In the genomic region with DNA sequence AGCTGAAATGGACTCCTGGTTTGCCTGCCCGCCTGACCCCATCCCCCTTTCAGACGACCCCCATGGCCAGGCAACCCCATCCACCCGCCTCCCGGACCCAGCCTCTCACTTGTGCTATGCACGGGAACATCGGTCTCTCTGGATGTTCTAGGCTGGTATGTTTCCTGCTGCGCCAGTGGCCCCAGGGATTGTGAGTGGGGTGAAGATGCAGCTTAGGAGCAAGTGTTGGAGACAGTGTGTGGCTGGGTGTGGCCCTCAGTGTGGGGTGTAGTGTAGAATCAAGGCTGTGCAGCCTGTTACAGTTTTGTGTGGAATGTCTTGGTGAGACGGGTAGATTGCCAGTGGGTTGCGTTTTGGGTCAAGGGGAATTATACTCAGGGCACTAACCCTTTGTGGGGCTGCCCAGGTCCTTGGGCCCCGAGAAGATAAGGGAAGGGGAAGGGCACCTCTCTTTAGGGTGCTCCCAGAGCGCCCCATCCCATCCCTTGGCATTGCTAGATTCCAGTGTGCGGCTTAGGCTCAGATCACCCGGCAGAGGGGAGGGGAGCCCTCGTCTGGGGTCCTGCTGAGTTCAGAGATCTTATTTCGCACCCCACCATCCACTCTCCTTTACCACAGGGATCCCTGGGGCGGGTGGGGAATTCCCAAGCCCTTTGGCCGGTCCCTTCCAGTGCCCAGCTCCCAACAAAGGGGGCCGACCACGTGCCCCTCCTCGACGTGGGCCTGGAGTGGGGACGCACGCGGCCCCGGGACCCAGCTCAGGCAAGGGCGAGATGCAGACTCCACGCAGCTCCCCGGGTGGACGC, we compare ENCODE assay signal across 8 cellular contexts. TPM values are rescaled to one million over a fixed set of nuclear protein-coding genes. Genes with fewer than 3 reads are reported as not detected.
DNase-seq lines count a peak whose midpoint lies in the region; ATAC-seq and TF ChIP-seq lines count a peak whose summit lies in the region.

No MANE protein-coding gene starts in this region.

- no peak for DNase-seq in activated CD4-positive, alpha-beta memory T cell treated with anti-CD3 and anti-CD28 coated beads, Interleukin-2, amount 10 ng/mL, durations not matched to agents 7 days and 5 days
- no peak for DNase-seq in activated CD4-positive, alpha-beta memory T cell treated with anti-CD3 and anti-CD28 coated beads for 36 hours
- peak; percentile 16 for DNase-seq in adipocyte (ENCODE audit: low read depth)
- no peak for DNase-seq in thoracic aorta (ENCODE audit: low spot score)
- no peak for DNase-seq in activated CD4-positive, CD25-positive, alpha-beta regulatory T cell treated with anti-CD3 and anti-CD28 coated beads, Interleukin-2, amount 50 U/mL, for 72 hours
- no peak for DNase-seq in NCI-H2081 (lab: John Stamatoyannopoulos, UW)

- peak overlapping the region; percentile 99 for H3K9ac ChIP-seq in adipocyte (ENCODE audit: low read length)

- H3K4me3 Mint-ChIP-seq in activated CD4-positive, alpha-beta memory T cell treated with anti-CD3 and anti-CD28 coated beads, Interleukin-2, amount 10 ng/mL, durations not matched to agents 7 days and 5 days = peak overlapping the region; percentile 81
- no peak overlapping the region for H3K4me3 Mint-ChIP-seq in activated CD4-positive, alpha-beta memory T cell treated with anti-CD3 and anti-CD28 coated beads for 36 hours

- CTCF ChIA-PET in activated CD4-positive, alpha-beta memory T cell treated with anti-CD3 and anti-CD28 coated beads, Interleukin-2, amount 10 ng/mL, durations not matched to agents 7 days and 5 days (lab: Charles Lee) = interaction anchor here (0.6 to 5.4 kb wide), 29 partner anchors 9 to 451 kb away, joined by 3 to 74 read pairs (median 4); partner anchors contain the start of gene NTMT1
- CTCF ChIA-PET in activated CD4-positive, alpha-beta memory T cell treated with anti-CD3 and anti-CD28 coated beads for 36 hours (lab: Charles Lee) = interaction anchor here (0.6 to 7.2 kb wide), 37 partner anchors 9 to 628 kb away, joined by 3 to 119 read pairs (median 4); partner anchors contain the start of genes C9orf50 and NTMT1

- H3K36me3 ChIP-seq in adipocyte (ENCODE audit: control insufficient read depth, insufficient read depth, low read length, severe bottlenecking) = no peaks in the 10 kb centered on the region
- no peaks in the 10 kb centered on the region for H3K36me3 ChIP-seq in thoracic aorta

- POLR2A ChIA-PET in activated CD4-positive, alpha-beta memory T cell treated with anti-CD3 and anti-CD28 coated beads, Interleukin-2, amount 10 ng/mL, durations not matched to agents 7 days and 5 days (lab: Charles Lee) = interaction anchor here (1.0 to 5.4 kb wide), 7 partner anchors 11 to 316 kb away, joined by 3 to 24 read pairs (median 6); no protein-coding TSS in a partner anchor
- POLR2A ChIA-PET in activated CD4-positive, alpha-beta memory T cell treated with anti-CD3 and anti-CD28 coated beads for 36 hours (lab: Charles Lee) = interaction anchor here (0.8 to 0.9 kb wide), 2 partner anchors 33 to 435 kb away, joined by 3 to 5 read pairs; no protein-coding TSS in a partner anchor

- no peak overlapping the region for H3K27ac Mint-ChIP-seq in activated CD4-positive, alpha-beta memory T cell treated with anti-CD3 and anti-CD28 coated beads, Interleukin-2, amount 10 ng/mL, durations not matched to agents 7 days and 5 days
- H3K27ac Mint-ChIP-seq in activated CD4-positive, alpha-beta memory T cell treated with anti-CD3 and anti-CD28 coated beads for 36 hours = no peak overlapping the region

- no peaks in the 10 kb centered on the region for H3K9me3 ChIP-seq in adipocyte (ENCODE audit: control insufficient read depth, low read length)
- H3K9me3 ChIP-seq in thoracic aorta = no peaks in the 10 kb centered on the region

- no peak for ATAC-seq in thoracic aorta (ENCODE audit: insufficient number of reproducible peaks, low FRiP score, low read depth)
- no peak for ATAC-seq in HG03469 (IDR thresholded peaks at IDR 0.05; ENCODE audit: unreplicated experiment)

- peaks cover 29% of the 10 kb centered on the region for H3K4me1 Mint-ChIP-seq in activated CD4-positive, alpha-beta memory T cell treated with anti-CD3 and anti-CD28 coated beads, Interleukin-2, amount 10 ng/mL, durations not matched to agents 7 days and 5 days
- peaks cover 10% of the 10 kb centered on the region for H3K4me1 Mint-ChIP-seq in activated CD4-positive, alpha-beta memory T cell treated with anti-CD3 and anti-CD28 coated beads for 36 hours (ENCODE audit: low read depth)

- H3K27me3 Mint-ChIP-seq in activated CD4-positive, alpha-beta memory T cell treated with anti-CD3 and anti-CD28 coated beads, Interleukin-2, amount 10 ng/mL, durations not matched to agents 7 days and 5 days = peaks cover 26% of the 10 kb centered on the region
- H3K27me3 Mint-ChIP-seq in activated CD4-positive, alpha-beta memory T cell treated with anti-CD3 and anti-CD28 coated beads for 36 hours = peaks cover 9% of the 10 kb centered on the region

- peaks cover 28% of the 10 kb centered on the region for H3K4me1 ChIP-seq in adipocyte (ENCODE audit: control insufficient read depth, insufficient read depth, low read length)
- peaks cover 10 to 32% of the 10 kb centered on the region in 2 donors for H3K4me1 ChIP-seq in thoracic aorta (ENCODE audit: control insufficient read depth in 1 of 2, low read depth in 2 of 2)

- H3K4me3 ChIP-seq in adipocyte (ENCODE audit: low read length) (peak overlapping the region; percentile 93), thoracic aorta (peak overlapping the region; percentile 98)

- intact Hi-C loops in activated CD4-positive, alpha-beta memory T cell treated with anti-CD3 and anti-CD28 coated beads for 36 hours (cut with micrococcal nuclease) = loop anchor here (1.0 to 10.0 kb wide), 4 partner anchors 34 to 437 kb away; no protein-coding TSS in a partner anchor

- no peak for TF ChIP-seq CTCF in thoracic aorta (IDR thresholded peaks at IDR 0.05)

- no peaks in the 10 kb centered on the region for H3K36me3 Mint-ChIP-seq in activated CD4-positive, alpha-beta memory T cell treated with anti-CD3 and anti-CD28 coated beads, Interleukin-2, amount 10 ng/mL, durations not matched to agents 7 days and 5 days (ENCODE audit: low read depth)
- H3K36me3 Mint-ChIP-seq in activated CD4-positive, alpha-beta memory T cell treated with anti-CD3 and anti-CD28 coated beads for 36 hours = no peaks in the 10 kb centered on the region

- H3K27ac ChIP-seq in layer of hippocampus (ENCODE audit: low read depth, low read length) (peak overlapping the region; percentile 96), thoracic aorta (peak overlapping the region; percentile 96 to 99)

- H3K9me3 Mint-ChIP-seq in activated CD4-positive, alpha-beta memory T cell treated with anti-CD3 and anti-CD28 coated beads, Interleukin-2, amount 10 ng/mL, durations not matched to agents 7 days and 5 days = no peaks in the 10 kb centered on the region
- no peaks in the 10 kb centered on the region for H3K9me3 Mint-ChIP-seq in activated CD4-positive, alpha-beta memory T cell treated with anti-CD3 and anti-CD28 coated beads for 36 hours

- no peaks in the 10 kb centered on the region for H3K27me3 ChIP-seq in adipocyte (replicated peaks; ENCODE audit: control insufficient read depth, insufficient read depth, low read length)
- no peaks in the 10 kb centered on the region for H3K27me3 ChIP-seq in layer of hippocampus (ENCODE audit: control insufficient read depth, insufficient read depth, low read length)
- H3K27me3 ChIP-seq in thoracic aorta (replicated peaks; ENCODE audit: insufficient read depth) = no peaks in the 10 kb centered on the region

RNA-seq across cellular contexts. Expression of gene IER5L, which starts 4.6 kb away (rescaled TPM):
- 1 to 10 TPM; 2.4 to 3.0 TPM for total RNA-seq in activated CD4-positive, alpha-beta memory T cell treated with anti-CD3 and anti-CD28 coated beads, Interleukin-2, amount 10 ng/mL, durations not matched to agents 7 days and 5 days
- 1 to 10 TPM; 1.3 to 1.5 TPM for total RNA-seq in activated CD4-positive, alpha-beta memory T cell treated with anti-CD3 and anti-CD28 coated beads for 36 hours
- 10 to 100 TPM; 65.4 to 81.2 TPM for total RNA-seq in thoracic aorta

Comparison
In these comparisons a context has a peak if more than half of its experiments do, and no peak if none do; other contexts are left out.
1. RNA of gene IER5L, which starts 4.6 kb away (total RNA-seq): 65.4 to 81.2 TPM in thoracic aorta; 2.4 to 3.0 TPM in activated CD4-positive, alpha-beta memory T cell treated with anti-CD3 and anti-CD28 coated beads, Interleukin-2, amount 10 ng/mL, durations not matched to agents 7 days and 5 days and 1.3 to 1.5 TPM in activated CD4-positive, alpha-beta memory T cell treated with anti-CD3 and anti-CD28 coated beads for 36 hours; every median in the first group is over 10 times any median in the second.